In the genomic region with DNA sequence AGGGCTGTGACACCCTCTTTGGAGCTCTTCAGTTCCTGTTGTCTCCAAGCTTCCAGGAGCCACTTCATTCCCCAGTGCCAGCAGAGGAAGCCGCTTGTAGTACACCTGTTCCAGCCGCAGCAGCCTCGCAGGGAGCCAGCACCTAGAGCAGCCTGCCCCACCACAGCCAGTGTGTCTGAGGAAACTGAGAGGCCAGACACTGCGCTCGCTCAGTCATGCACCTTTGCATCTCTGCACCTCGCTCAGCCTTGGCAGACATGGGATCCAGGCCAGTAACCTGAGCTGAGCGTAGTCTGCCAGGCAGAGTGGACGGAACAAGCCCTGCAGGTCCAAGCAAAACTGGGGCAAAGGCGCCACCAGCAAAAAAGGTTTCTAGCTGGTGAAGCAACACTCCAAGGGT, we compare ENCODE assay signal across 24 cellular contexts.
"Had no signal": no experiment of that assay in that cellular context is flagged by ENCODE, and none has a peak within 500 bp of the region (broad histone marks: within the 10 kb centered on the region; RNA-seq: fewer than 3 reads in every experiment).

No MANE protein-coding gene starts in this region.

- H3K27me3 ChIP-seq: neutrophil, ovary, suprapubic skin, tibial artery had no signal

- H3K36me3 ChIP-seq: neutrophil, ovary, prostate gland, suprapubic skin, tibial artery had no signal

- H3K27ac ChIP-seq: epithelial cell of prostate, neutrophil, ovary, prostate gland, suprapubic skin, tibial artery had no signal

- H3K4me3 Mint-ChIP-seq: activated CD4-positive, alpha-beta memory T cell treated with anti-CD3 and anti-CD28 coated beads, Interleukin-2, amount 10 ng/mL, durations not matched to agents 7 days and 5 days; activated CD4-positive, alpha-beta T cell treated with anti-CD3 and anti-CD28 coated beads, Interleukin-2, amount 10 ng/mL, durations not matched to agents 7 days and 5 days; activated T-cell treated with anti-CD3 and anti-CD28 coated beads, Interleukin-2, amount 50 U/mL, for 24 hours; central memory CD8-positive, alpha-beta T cell; natural killer cell; stimulated activated memory B cell treated with anti-CD40 and anti-IgM and Interleukin-4, amounts not matched to agents 10 μg/mL and 1 μg/mL and 100 μg/mL, for 72 hours had no signal

- H3K4me1 Mint-ChIP-seq: activated CD4-positive, alpha-beta memory T cell treated with anti-CD3 and anti-CD28 coated beads, Interleukin-2, amount 10 ng/mL, durations not matched to agents 7 days and 5 days; activated CD4-positive, alpha-beta T cell treated with anti-CD3 and anti-CD28 coated beads, Interleukin-2, amount 10 ng/mL, durations not matched to agents 7 days and 5 days; central memory CD8-positive, alpha-beta T cell; natural killer cell; stimulated activated memory B cell treated with anti-CD40 and anti-IgM and Interleukin-4, amounts not matched to agents 10 μg/mL and 1 μg/mL and 100 μg/mL, for 72 hours had no signal

- H3K36me3 Mint-ChIP-seq: stimulated activated memory B cell treated with anti-CD40 and anti-IgM and Interleukin-4, amounts not matched to agents 10 μg/mL and 1 μg/mL and 100 μg/mL, for 72 hours had no signal

- H3K27ac Mint-ChIP-seq: activated CD4-positive, alpha-beta memory T cell treated with anti-CD3 and anti-CD28 coated beads, Interleukin-2, amount 10 ng/mL, durations not matched to agents 7 days and 5 days; activated CD4-positive, alpha-beta T cell treated with anti-CD3 and anti-CD28 coated beads, Interleukin-2, amount 10 ng/mL, durations not matched to agents 7 days and 5 days; activated naive CD4-positive, alpha-beta T cell treated with anti-CD3 and anti-CD28 coated beads, Interleukin-2, amount 50 U/mL, for 72 hours; activated T-cell treated with anti-CD3 and anti-CD28 coated beads, Interleukin-2, amount 50 U/mL, for 24 hours; natural killer cell; stimulated activated memory B cell treated with anti-CD40 and anti-IgM and Interleukin-4, amounts not matched to agents 10 μg/mL and 1 μg/mL and 100 μg/mL, for 72 hours had no signal

- H3K27me3 Mint-ChIP-seq: activated CD4-positive, alpha-beta memory T cell treated with anti-CD3 and anti-CD28 coated beads, Interleukin-2, amount 10 ng/mL, durations not matched to agents 7 days and 5 days; activated CD4-positive, alpha-beta T cell treated with anti-CD3 and anti-CD28 coated beads, Interleukin-2, amount 10 ng/mL, durations not matched to agents 7 days and 5 days; activated T-cell treated with anti-CD3 and anti-CD28 coated beads, Interleukin-2, amount 50 U/mL, for 24 hours; central memory CD8-positive, alpha-beta T cell; stimulated activated memory B cell treated with anti-CD40 and anti-IgM and Interleukin-4, amounts not matched to agents 10 μg/mL and 1 μg/mL and 100 μg/mL, for 72 hours had no signal

- DNase-seq: activated CD4-positive, alpha-beta memory T cell treated with anti-CD3 and anti-CD28 coated beads, Interleukin-2, amount 10 ng/mL, durations not matched to agents 7 days and 5 days; activated CD4-positive, alpha-beta T cell treated with anti-CD3 and anti-CD28 coated beads, Interleukin-2, amount 10 ng/mL, durations not matched to agents 7 days and 5 days; activated CD4-positive, CD25-positive, alpha-beta regulatory T cell treated with anti-CD3 and anti-CD28 coated beads, Interleukin-2, amount 50 U/mL, for 72 hours; activated CD8-positive, alpha-beta memory T cell treated with anti-CD3 and anti-CD28 coated beads, Interleukin-2, amount 50 U/mL, for 48 hours; activated T-cell treated with anti-CD3 and anti-CD28 coated beads, Interleukin-2, amount 50 U/mL, for 24 hours; dermis blood vessel endothelial cell; effector CD4-positive, alpha-beta T cell; left cardiac atrium; natural killer cell; ovary; retina; stimulated activated CD4-positive, alpha-beta T cell treated with anti-CD3 and anti-CD28 coated beads, Interleukin-1b, Interleukin-23, amount 100 ng/mL, for 48 hours; stimulated activated CD4-positive, alpha-beta T cell treated with anti-CD3 and anti-CD28 coated beads, Interleukin-4, amount 100 ng/mL, for 4 hours; stimulated activated CD8-positive, alpha-beta memory T cell treated with anti-CD3 and anti-CD28 coated beads, Interleukin-4, amount 100 ng/mL, for 48 hours; T-helper 2 cell had no signal

- H3K4me3 ChIP-seq: ovary, prostate gland, smooth muscle cell, suprapubic skin, tibial artery had no signal

- H3K4me2 ChIP-seq: smooth muscle cell had no signal

- H3K4me1 ChIP-seq: prostate gland, suprapubic skin, tibial artery had no signal

- H3K9me3 ChIP-seq: neutrophil, prostate gland, suprapubic skin, tibial artery had no signal
